18 cellular contexts compared by ENCODE assay signal in the genomic region with DNA sequence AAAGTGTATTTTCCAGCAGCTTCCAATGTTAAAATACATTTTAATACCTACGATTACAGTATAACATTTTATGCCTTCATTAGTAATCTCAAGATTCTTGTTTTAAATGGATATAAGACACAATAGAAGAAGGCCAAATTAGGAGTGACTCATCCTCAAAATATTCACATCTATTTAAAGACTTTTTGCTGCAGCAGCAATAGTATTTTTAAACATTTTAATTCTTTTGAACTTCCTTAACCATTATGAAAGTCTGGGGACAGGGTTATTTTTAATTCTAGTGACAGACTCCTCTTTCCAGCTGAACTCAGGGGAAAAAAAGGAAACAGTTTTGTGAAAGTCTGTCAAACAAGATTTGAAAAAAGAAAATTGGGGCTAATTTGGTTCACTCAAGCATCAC.
DNase-seq lines count a peak whose midpoint lies in the region; ATAC-seq, FAIRE-seq and TF ChIP-seq lines count a peak whose summit lies in the region.
"Had no signal": no experiment of that assay in that cellular context is flagged by ENCODE, and none has a peak within 500 bp of the region (broad histone marks: within the 10 kb centered on the region; RNA-seq: fewer than 3 reads in every experiment).

No MANE protein-coding gene starts in this region.

- intact Hi-C loops in posterior cingulate gyrus (cut with DNase I) (no loop called here), Right ventricle myocardium inferior (cut with DNase I) (no loop called here)

- no peak overlapping the region for H3K9ac ChIP-seq in BLaER1

- FAIRE-seq in bronchial epithelial cell (lab: Jason Lieb, UNC) = no peak

- H3K36me3 ChIP-seq in BLaER1 (no peaks in the 10 kb centered on the region), bronchial epithelial cell (ENCODE audit: control insufficient read depth, insufficient read depth, low read length) (no peaks in the 10 kb centered on the region)
- H3K36me3 ChIP-seq: colonic mucosa, Peyer's patch, thyroid gland had no signal

- peak; percentile 13 for DNase-seq in M059J (ENCODE audit: low read depth)
- peak; percentile 22 for DNase-seq in bronchial epithelial cell (ENCODE audit: low read depth)
- DNase-seq in myocyte (ENCODE audit: low read depth) = peak; percentile 2
- DNase-seq in posterior cingulate gyrus = no peak
- no peak for DNase-seq in Right ventricle myocardium inferior (ENCODE audit: missing footprints)
- no peak for DNase-seq in epidermal melanocyte (ENCODE audit: insufficient read length, low spot score)
- DNase-seq: activated CD4-positive, alpha-beta T cell treated with anti-CD3 and anti-CD28 coated beads for 4 hours; activated naive CD8-positive, alpha-beta T cell treated with anti-CD3 and anti-CD28 coated beads, Interleukin-2, amount 10 ng/mL, durations not matched to agents 7 days and 5 days; activated T-cell treated with anti-CD3 and anti-CD28 coated beads, Interleukin-2, amount 50 U/mL, for 1 hour; occipital lobe; Peyer's patch; stimulated activated CD4-positive, alpha-beta T cell treated with anti-CD3 and anti-CD28 coated beads, Interleukin-15, amount 100 ng/mL, for 24 hours; T-helper 17 cell; thyroid gland had no signal

- H3K4me3 ChIP-seq in BLaER1 = no peak overlapping the region
- H3K4me3 ChIP-seq in bronchial epithelial cell (ENCODE audit: low read depth, low read length) = no peak overlapping the region
- H3K4me3 ChIP-seq: colonic mucosa, lung, Peyer's patch, thyroid gland had no signal

- ATAC-seq in Right ventricle myocardium inferior (no peak), GM18511 (IDR thresholded peaks at IDR 0.05; ENCODE audit: unreplicated experiment) (no peak)
- ATAC-seq: T-helper 17 cell had no signal

- no peaks in the 10 kb centered on the region for H4K20me1 ChIP-seq in BLaER1

- H3K27me3 ChIP-seq in BLaER1 = no peaks in the 10 kb centered on the region
- H3K27me3 ChIP-seq in bronchial epithelial cell (ENCODE audit: control insufficient read depth, insufficient read depth, low read length) = no peaks in the 10 kb centered on the region
- H3K27me3 ChIP-seq: colonic mucosa, Peyer's patch, thyroid gland had no signal

- H3K9me3 ChIP-seq in BLaER1 = peaks cover 9% of the 10 kb centered on the region
- H3K9me3 ChIP-seq: colonic mucosa, Peyer's patch, thyroid gland had no signal

- H3K4me2 ChIP-seq in BLaER1 = peak overlapping the region; percentile 18

- TF ChIP-seq CTCF in bronchial epithelial cell (IDR thresholded peaks at IDR 0.05; ENCODE audit: insufficient read depth, low read length, severe bottlenecking) = no peak

- no peak overlapping the region for H3K27ac ChIP-seq in BLaER1
- H3K27ac ChIP-seq: colonic mucosa, Peyer's patch, thyroid gland had no signal

- H3K4me1 ChIP-seq in BLaER1 = peaks cover 17% of the 10 kb centered on the region
- H3K4me1 ChIP-seq: colonic mucosa, Peyer's patch had no signal

Comparison
In these comparisons a context has a peak if more than half of its experiments do, and no peak if none do; other contexts are left out.
1. DNase-seq: peak in M059J (single experiment), bronchial epithelial cell (single experiment) and myocyte (single experiment); none in posterior cingulate gyrus (0 of 10), Right ventricle myocardium inferior (single experiment) and epidermal melanocyte (single experiment).